ENCODE assay signal across 1 cellular context in the genomic region with DNA sequence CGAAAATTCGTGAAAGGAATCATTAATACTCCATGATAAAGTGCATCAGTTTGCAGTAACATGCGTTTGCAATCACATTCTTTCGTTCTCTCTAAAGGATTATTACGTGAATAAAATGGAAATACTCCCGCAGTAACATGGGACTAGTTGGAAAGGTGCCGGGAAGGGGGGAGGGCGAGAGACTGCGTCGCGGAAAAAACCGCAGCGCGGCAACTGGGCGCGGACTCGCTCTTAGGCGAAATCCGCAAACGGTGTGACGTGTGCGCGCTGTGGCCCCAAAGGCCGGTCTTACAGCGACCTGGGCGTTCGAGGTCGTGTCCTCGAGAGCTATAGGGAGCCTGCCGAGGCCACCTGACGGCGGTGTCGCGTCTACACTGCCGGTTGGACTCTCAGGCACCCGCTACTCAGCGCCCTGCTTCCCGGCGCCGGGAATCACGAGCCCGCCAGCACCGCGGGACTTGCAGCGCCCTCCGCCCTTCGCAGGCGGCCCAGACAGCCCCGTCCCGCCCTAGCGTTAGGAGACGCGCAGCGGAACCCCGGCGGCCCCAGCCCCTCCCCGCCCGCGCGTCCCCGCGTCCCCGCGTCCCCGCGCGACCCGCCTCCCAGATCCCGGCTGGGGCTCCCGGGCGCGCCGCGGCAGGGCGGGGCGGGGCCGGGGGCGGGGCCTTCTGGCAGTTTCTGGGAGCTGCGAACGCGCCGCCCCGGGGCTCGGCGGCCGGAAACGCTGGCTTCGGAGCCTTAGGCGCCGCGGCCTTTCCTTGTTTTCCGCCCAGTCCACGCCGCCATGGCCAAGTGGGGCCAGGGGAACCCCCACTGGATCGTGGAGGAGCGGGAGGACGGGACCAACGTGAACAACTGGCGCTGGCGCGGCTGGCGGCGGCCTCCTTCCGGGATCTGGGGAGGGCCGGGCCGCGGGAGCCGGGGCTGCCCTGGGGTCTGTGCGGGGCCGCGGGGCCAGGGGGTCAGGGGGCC.
TF ChIP-seq lines count a peak whose summit lies in the region.

No MANE protein-coding gene starts in this region.

TF ChIP-seq in HEK293, 187 proteins besides CTCF, POLR2A, EP300 and RAD21 (continued from another document and continues in another):
- TF ChIP-seq ZFP37 (tag by site-specific recombination; IDR thresholded peaks at IDR 0.05) (peak; percentile 66; the same call in 1 of the 2 replicates), ZNF521 (tag by site-specific recombination; IDR thresholded peaks at IDR 0.05) (no peak), GLI4 (tag by site-specific recombination; IDR thresholded peaks at IDR 0.05) (peak; percentile 36; the same call in 1 of the 2 replicates), ZFP3 (tag by site-specific recombination; IDR thresholded peaks at IDR 0.05; ENCODE audit: low read depth) (no peak), ZNF426 (tag by site-specific recombination; IDR thresholded peaks at IDR 0.05) (no peak), ZNF544 (tag by site-specific recombination; IDR thresholded peaks at IDR 0.05) (no peak), ZNF501 (tag by site-specific recombination; IDR thresholded peaks at IDR 0.05) (peak; percentile 95), ZNF248 (tag by site-specific recombination; IDR thresholded peaks at IDR 0.05) (no peak), ZNF596 (tag by site-specific recombination; IDR thresholded peaks at IDR 0.05) (peak; percentile 53; the same call in 1 of the 2 replicates), SETDB1 (IDR thresholded peaks at IDR 0.05; ENCODE audit: insufficient read length, low read length) (no peak), ZNF645 (tag by site-specific recombination; IDR thresholded peaks at IDR 0.05) (no peak), ZNF174 (tag by site-specific recombination; IDR thresholded peaks at IDR 0.05) (no peak), ZBTB21 (tag by site-specific recombination; IDR thresholded peaks at IDR 0.05) (peak; percentile 74; the same call in 1 of the 2 replicates), ZNF391 (tag by site-specific recombination; IDR thresholded peaks at IDR 0.05; ENCODE audit: borderline replicate concordance, low read depth) (peak; percentile 47; the same call in 1 of the 2 replicates), ZNF792 (tag by site-specific recombination; IDR thresholded peaks at IDR 0.05) (peak; percentile 81; the same call in 1 of the 2 replicates), ZNF664 (tag by site-specific recombination; IDR thresholded peaks at IDR 0.05) (no peak), ZNF2 (tag by site-specific recombination; IDR thresholded peaks at IDR 0.05) (peak; percentile 73), ZNF416 (tag by site-specific recombination; IDR thresholded peaks at IDR 0.05) (no peak), KLF10 (tag by site-specific recombination; IDR thresholded peaks at IDR 0.05) (0 out of 2 replicates have a peak, but pooled peaks have one; percentile 13), ZNF362 (tag by site-specific recombination; IDR thresholded peaks at IDR 0.05) (peak; percentile 84), KLF7 (tag by site-specific recombination; IDR thresholded peaks at IDR 0.05; ENCODE audit: borderline replicate concordance) (no peak), ZNF24 (tag by site-specific recombination; IDR thresholded peaks at IDR 0.05) (peak; percentile 80), ZNF626 (tag by site-specific recombination; IDR thresholded peaks at IDR 0.05) (no peak), ZNF239 (tag by site-specific recombination; IDR thresholded peaks at IDR 0.05) (no peak), ZNF10 (tag by site-specific recombination; IDR thresholded peaks at IDR 0.05) (peak; percentile 54; the same call in 1 of the 2 replicates), PRDM10 (tag by site-specific recombination; IDR thresholded peaks at IDR 0.05) (peak; percentile 30; the same call in 1 of the 2 replicates), ZBTB20 (tag by site-specific recombination; IDR thresholded peaks at IDR 0.05) (peak; percentile 69; the same call in 1 of the 2 replicates), ZBTB48 (tag by site-specific recombination; IDR thresholded peaks at IDR 0.05) (no peak), ZNF600 (tag by site-specific recombination; IDR thresholded peaks at IDR 0.05) (peak; percentile 70), RBAK (tag by site-specific recombination; IDR thresholded peaks at IDR 0.05) (no peak), ZNF629 (tag by site-specific recombination; IDR thresholded peaks at IDR 0.05) (peak; percentile 83; the same call in 1 of the 2 replicates), ZSCAN23 (tag by site-specific recombination; IDR thresholded peaks at IDR 0.05) (0 out of 2 replicates have a peak, but pooled peaks have one; percentile 48), ZNF404 (tag by site-specific recombination; IDR thresholded peaks at IDR 0.05) (no peak), ZNF423 (tag by site-specific recombination; IDR thresholded peaks at IDR 0.05) (peak; percentile 30; the same call in 1 of the 2 replicates), REPIN1 (tag by site-specific recombination; IDR thresholded peaks at IDR 0.05; ENCODE audit: low read depth) (no peak), ZNF555 (tag by site-specific recombination; conservative IDR thresholded peaks at IDR 0.05) (no peak), ZNF157 (tag by site-specific recombination; IDR thresholded peaks at IDR 0.05) (no peak), ZNF221 (tag by site-specific recombination; IDR thresholded peaks at IDR 0.05; ENCODE audit: borderline replicate concordance) (no peak), ZNF701 (tag by site-specific recombination; IDR thresholded peaks at IDR 0.05) (no peak), ZNF132 (tag by site-specific recombination; IDR thresholded peaks at IDR 0.05; ENCODE audit: borderline replicate concordance) (no peak), SALL2 (tag by site-specific recombination; IDR thresholded peaks at IDR 0.05; ENCODE audit: borderline replicate concordance) (no peak), IKZF3 (tag by site-specific recombination; IDR thresholded peaks at IDR 0.05) (peak; percentile 28; the same call in 1 of the 2 replicates)
- TF ChIP-seq, protein P1, sequence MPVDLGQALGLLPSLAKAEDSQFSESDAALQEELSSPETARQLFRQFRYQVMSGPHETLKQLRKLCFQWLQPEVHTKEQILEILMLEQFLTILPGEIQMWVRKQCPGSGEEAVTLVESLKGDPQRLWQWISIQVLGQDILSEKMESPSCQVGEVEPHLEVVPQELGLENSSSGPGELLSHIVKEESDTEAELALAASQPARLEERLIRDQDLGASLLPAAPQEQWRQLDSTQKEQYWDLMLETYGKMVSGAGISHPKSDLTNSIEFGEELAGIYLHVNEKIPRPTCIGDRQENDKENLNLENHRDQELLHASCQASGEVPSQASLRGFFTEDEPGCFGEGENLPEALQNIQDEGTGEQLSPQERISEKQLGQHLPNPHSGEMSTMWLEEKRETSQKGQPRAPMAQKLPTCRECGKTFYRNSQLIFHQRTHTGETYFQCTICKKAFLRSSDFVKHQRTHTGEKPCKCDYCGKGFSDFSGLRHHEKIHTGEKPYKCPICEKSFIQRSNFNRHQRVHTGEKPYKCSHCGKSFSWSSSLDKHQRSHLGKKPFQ (tag by site-specific recombination; IDR thresholded peaks at IDR 0.05) = no peak
- TF ChIP-seq, protein P2, sequence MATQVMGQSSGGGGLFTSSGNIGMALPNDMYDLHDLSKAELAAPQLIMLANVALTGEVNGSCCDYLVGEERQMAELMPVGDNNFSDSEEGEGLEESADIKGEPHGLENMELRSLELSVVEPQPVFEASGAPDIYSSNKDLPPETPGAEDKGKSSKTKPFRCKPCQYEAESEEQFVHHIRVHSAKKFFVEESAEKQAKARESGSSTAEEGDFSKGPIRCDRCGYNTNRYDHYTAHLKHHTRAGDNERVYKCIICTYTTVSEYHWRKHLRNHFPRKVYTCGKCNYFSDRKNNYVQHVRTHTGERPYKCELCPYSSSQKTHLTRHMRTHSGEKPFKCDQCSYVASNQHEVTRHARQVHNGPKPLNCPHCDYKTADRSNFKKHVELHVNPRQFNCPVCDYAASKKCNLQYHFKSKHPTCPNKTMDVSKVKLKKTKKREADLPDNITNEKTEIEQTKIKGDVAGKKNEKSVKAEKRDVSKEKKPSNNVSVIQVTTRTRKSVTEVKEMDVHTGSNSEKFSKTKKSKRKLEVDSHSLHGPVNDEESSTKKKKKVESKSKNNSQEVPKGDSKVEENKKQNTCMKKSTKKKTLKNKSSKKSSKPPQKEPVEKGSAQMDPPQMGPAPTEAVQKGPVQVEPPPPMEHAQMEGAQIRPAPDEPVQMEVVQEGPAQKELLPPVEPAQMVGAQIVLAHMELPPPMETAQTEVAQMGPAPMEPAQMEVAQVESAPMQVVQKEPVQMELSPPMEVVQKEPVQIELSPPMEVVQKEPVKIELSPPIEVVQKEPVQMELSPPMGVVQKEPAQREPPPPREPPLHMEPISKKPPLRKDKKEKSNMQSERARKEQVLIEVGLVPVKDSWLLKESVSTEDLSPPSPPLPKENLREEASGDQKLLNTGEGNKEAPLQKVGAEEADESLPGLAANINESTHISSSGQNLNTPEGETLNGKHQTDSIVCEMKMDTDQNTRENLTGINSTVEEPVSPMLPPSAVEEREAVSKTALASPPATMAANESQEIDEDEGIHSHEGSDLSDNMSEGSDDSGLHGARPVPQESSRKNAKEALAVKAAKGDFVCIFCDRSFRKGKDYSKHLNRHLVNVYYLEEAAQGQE (tag by site-specific recombination; IDR thresholded peaks at IDR 0.05) = no peak
- TF ChIP-seq, protein P3, sequence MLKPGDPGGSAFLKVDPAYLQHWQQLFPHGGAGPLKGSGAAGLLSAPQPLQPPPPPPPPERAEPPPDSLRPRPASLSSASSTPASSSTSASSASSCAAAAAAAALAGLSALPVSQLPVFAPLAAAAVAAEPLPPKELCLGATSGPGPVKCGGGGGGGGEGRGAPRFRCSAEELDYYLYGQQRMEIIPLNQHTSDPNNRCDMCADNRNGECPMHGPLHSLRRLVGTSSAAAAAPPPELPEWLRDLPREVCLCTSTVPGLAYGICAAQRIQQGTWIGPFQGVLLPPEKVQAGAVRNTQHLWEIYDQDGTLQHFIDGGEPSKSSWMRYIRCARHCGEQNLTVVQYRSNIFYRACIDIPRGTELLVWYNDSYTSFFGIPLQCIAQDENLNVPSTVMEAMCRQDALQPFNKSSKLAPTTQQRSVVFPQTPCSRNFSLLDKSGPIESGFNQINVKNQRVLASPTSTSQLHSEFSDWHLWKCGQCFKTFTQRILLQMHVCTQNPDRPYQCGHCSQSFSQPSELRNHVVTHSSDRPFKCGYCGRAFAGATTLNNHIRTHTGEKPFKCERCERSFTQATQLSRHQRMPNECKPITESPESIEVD (tag by site-specific recombination; IDR thresholded peaks at IDR 0.05) = no peak
- TF ChIP-seq, protein P4, sequence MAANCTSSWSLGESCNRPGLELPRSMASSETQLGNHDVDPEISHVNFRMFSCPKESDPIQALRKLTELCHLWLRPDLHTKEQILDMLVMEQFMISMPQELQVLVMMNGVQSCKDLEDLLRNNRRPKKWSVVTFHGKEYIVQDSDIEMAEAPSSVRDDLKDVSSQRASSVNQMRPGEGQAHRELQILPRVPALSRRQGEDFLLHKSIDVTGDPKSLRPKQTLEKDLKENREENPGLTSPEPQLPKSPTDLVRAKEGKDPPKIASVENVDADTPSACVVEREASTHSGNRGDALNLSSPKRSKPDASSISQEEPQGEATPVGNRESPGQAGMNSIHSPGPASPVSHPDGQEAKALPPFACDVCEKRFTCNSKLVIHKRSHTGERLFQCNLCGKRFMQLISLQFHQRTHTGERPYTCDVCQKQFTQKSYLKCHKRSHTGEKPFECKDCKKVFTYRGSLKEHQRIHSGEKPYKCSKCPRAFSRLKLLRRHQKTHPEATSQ (tag by site-specific recombination; IDR thresholded peaks at IDR 0.05) = peak; percentile 67; the same call in 1 of the 2 replicates
- TF ChIP-seq, protein P5, sequence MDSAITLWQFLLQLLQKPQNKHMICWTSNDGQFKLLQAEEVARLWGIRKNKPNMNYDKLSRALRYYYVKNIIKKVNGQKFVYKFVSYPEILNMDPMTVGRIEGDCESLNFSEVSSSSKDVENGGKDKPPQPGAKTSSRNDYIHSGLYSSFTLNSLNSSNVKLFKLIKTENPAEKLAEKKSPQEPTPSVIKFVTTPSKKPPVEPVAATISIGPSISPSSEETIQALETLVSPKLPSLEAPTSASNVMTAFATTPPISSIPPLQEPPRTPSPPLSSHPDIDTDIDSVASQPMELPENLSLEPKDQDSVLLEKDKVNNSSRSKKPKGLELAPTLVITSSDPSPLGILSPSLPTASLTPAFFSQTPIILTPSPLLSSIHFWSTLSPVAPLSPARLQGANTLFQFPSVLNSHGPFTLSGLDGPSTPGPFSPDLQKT (IDR thresholded peaks at IDR 0.05; ENCODE audit: borderline replicate concordance, low read depth, low read length) = no peak; the same call in 1 of the 2 replicates
